1 cellular context compared by ENCODE assay signal in genomic region chr2:95592973-95593372, GRCh38. TPM values are rescaled to one million over a fixed set of nuclear protein-coding genes. Genes with fewer than 3 reads are reported as not detected.
"Had no signal": no experiment of that assay in that cellular context is flagged by ENCODE, and none has a peak within 500 bp of the region (broad histone marks: within the 10 kb centered on the region; RNA-seq: fewer than 3 reads in every experiment).

No MANE protein-coding gene starts in this region.

RNA-seq across cellular contexts. Expression of gene TRIM43, which starts 1.2 kb away (rescaled TPM):
- total RNA-seq: GM12878 had no signal
